Comparison of ENCODE assay signal across 8 cellular contexts in the genomic region with DNA sequence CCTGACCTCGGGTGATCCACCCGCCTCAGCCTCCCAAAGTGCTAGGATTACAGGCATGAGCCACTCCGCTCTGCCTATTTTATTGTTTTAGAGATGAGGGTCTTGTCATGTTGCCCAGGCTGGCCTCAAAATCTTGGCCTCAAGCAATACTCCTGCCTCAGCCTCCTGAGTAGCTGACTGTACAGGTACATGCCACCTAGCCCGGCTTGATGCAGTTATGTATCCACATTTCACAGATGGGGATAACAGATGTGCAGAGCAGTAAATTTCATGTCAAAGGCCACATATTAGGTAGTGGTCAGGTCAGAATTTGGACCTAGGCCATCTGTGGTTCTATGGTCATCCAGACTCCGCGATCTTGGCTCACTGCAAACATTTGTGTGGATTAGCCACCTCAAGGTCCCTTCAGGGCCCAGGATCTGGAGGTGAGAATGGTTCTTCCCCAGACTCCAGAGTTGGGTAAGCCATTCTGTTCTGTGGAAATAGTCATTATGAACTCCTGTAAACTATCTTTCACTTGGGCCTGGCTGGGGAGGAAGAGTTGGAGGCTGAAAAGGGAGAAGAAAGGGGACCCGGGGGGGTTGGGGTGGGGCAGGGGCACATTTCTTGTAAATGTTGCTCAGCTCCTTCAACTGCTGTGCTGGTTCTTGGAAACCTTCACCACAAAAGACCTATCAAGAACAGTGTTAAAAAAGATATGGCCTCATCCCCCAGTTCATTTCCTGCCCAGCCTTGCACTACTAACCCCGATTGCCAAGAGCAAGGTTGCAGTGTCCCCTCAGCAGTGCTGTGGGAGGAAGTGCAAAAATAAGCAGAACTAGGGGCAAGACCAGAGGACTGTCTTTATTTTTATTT. TPM values are rescaled to one million over a fixed set of nuclear protein-coding genes. Genes with fewer than 3 reads are reported as not detected.
A peak's percentile ranks its signal among the peaks of the same experiment; 100 is the strongest.
DNase-seq lines count a peak whose midpoint lies in the region; ATAC-seq lines count a peak whose summit lies in the region.

No MANE protein-coding gene starts in this region.

- CTCF ChIA-PET in CD4-positive, alpha-beta memory T cell (lab: Charles Lee; ENCODE audit: partially characterized antibody) = interaction anchor here (1.5 to 21.8 kb wide), 5 partner anchors 11 to 159 kb away, joined by 3 to 627 read pairs (median 45); no protein-coding TSS in a partner anchor

- no peaks in the 10 kb centered on the region for H3K27me3 Mint-ChIP-seq in CD4-positive, alpha-beta memory T cell
- H3K27me3 Mint-ChIP-seq in naive thymus-derived CD8-positive, alpha-beta T cell = no peaks in the 10 kb centered on the region

- peaks cover 86% of the 10 kb centered on the region for H3K4me1 ChIP-seq in CD4-positive, alpha-beta memory T cell (ENCODE audit: insufficient read depth, low read length)

- DNase-seq in CD4-positive, alpha-beta memory T cell = peak; percentile 70 to 79 (median 74)
- DNase-seq in RPMI8226 = peak; percentile 51
- peak in 1 of 2 donors; percentile 57 for DNase-seq in activated naive CD4-positive, alpha-beta T cell treated with anti-CD3 and anti-CD28 coated beads, Interleukin-2, amount 50 U/mL, for 72 hours (ENCODE audit: low spot score in 2 of 2)
- DNase-seq in naive thymus-derived CD8-positive, alpha-beta T cell = peak in 9 of 10 donors; percentile 54 to 81 (median 62)
- no peak for DNase-seq in cerebellar cortex (ENCODE audit: low spot score)
- DNase-seq in DMS53 treated with DMSO at 0.1 percent for 48 hours (lab: John Stamatoyannopoulos, UW; ENCODE audit: unreplicated experiment) = no peak
- no peak for DNase-seq in T1000 (lab: John Stamatoyannopoulos, UW)

- POLR2A ChIA-PET in CD4-positive, alpha-beta memory T cell (lab: Charles Lee; ENCODE audit: partially characterized antibody) = interaction anchor here (0.6 to 6.9 kb wide), 9 partner anchors 11 to 165 kb away, joined by 3 to 93 read pairs (median 4); a partner anchor contains a TSS
- POLR2A ChIA-PET in naive thymus-derived CD8-positive, alpha-beta T cell (lab: Charles Lee) = interaction anchor here (0.6 to 3.6 kb wide), 3 partner anchors 8 to 28 kb away, joined by 4 to 27 read pairs (median 6); no protein-coding TSS in a partner anchor

- H3K27me3 ChIP-seq in CD4-positive, alpha-beta memory T cell (ENCODE audit: insufficient read depth, low read length) = no peaks in the 10 kb centered on the region

- peak overlapping the region; percentile 52 for H3K27ac ChIP-seq in CD4-positive, alpha-beta memory T cell (ENCODE audit: low read depth, low read length)

- H3K36me3 Mint-ChIP-seq in CD4-positive, alpha-beta memory T cell = no peaks in the 10 kb centered on the region
- peaks cover 4 to 20% of the 10 kb centered on the region in 2 donors for H3K36me3 Mint-ChIP-seq in activated naive CD4-positive, alpha-beta T cell treated with anti-CD3 and anti-CD28 coated beads, Interleukin-2, amount 50 U/mL, for 72 hours
- peaks cover 0 to 2% (median 0%) of the 10 kb centered on the region in 3 donors for H3K36me3 Mint-ChIP-seq in naive thymus-derived CD8-positive, alpha-beta T cell

- peaks cover 0 to 3% (median 0%) of the 10 kb centered on the region in 8 donors for H3K9me3 Mint-ChIP-seq in CD4-positive, alpha-beta memory T cell
- peaks cover 3 to 10% of the 10 kb centered on the region in 2 donors for H3K9me3 Mint-ChIP-seq in activated naive CD4-positive, alpha-beta T cell treated with anti-CD3 and anti-CD28 coated beads, Interleukin-2, amount 50 U/mL, for 72 hours
- peaks cover 0 to 4% (median 0%) of the 10 kb centered on the region in 9 donors for H3K9me3 Mint-ChIP-seq in naive thymus-derived CD8-positive, alpha-beta T cell

- peaks cover 33 to 70% (median 47%) of the 10 kb centered on the region in 4 donors for H3K4me1 Mint-ChIP-seq in CD4-positive, alpha-beta memory T cell
- peaks cover 18 to 72% (median 56%) of the 10 kb centered on the region in 4 donors for H3K4me1 Mint-ChIP-seq in naive thymus-derived CD8-positive, alpha-beta T cell

- intact Hi-C loops in CD4-positive, alpha-beta memory T cell (cut with micrococcal nuclease) = loop anchor here (1.0 kb wide), 2 partner anchors 11 to 24 kb away; no protein-coding TSS in a partner anchor

- peak overlapping the region in 7 of 8 donors; percentile 55 to 77 (median 71) for H3K4me3 Mint-ChIP-seq in CD4-positive, alpha-beta memory T cell
- peak overlapping the region; percentile 48 to 85 (median 68) for H3K4me3 Mint-ChIP-seq in naive thymus-derived CD8-positive, alpha-beta T cell

- H3K9me3 ChIP-seq in CD4-positive, alpha-beta memory T cell (ENCODE audit: control insufficient read depth in 1 of 2, low read length in 2 of 2) = no peaks in the 10 kb centered on the region

- no peaks in the 10 kb centered on the region for H3K36me3 ChIP-seq in CD4-positive, alpha-beta memory T cell (ENCODE audit: insufficient read depth, low read length)

- peak overlapping the region; percentile 14 to 21 for H3K4me3 ChIP-seq in CD4-positive, alpha-beta memory T cell (ENCODE audit: low read length in 2 of 2)

- ATAC-seq in activated naive CD4-positive, alpha-beta T cell treated with anti-CD3 and anti-CD28 coated beads, Interleukin-2, amount 50 U/mL, for 72 hours = peak; percentile 94 to 96
- ATAC-seq in naive thymus-derived CD8-positive, alpha-beta T cell = peak; percentile 94 to 99
- no peak for ATAC-seq in GM19328 (IDR thresholded peaks at IDR 0.05; ENCODE audit: unreplicated experiment)

- H3K27ac Mint-ChIP-seq in CD4-positive, alpha-beta memory T cell = peak overlapping the region; percentile 79 to 94 (median 89)
- peak overlapping the region; percentile 89 to 95 for H3K27ac Mint-ChIP-seq in activated naive CD4-positive, alpha-beta T cell treated with anti-CD3 and anti-CD28 coated beads, Interleukin-2, amount 50 U/mL, for 72 hours
- peak overlapping the region; percentile 84 to 99 (median 92) for H3K27ac Mint-ChIP-seq in naive thymus-derived CD8-positive, alpha-beta T cell

RNA-seq across cellular contexts. Expression of a gene that starts 13.0 kb away (rescaled TPM):
- total RNA-seq in CD4-positive, alpha-beta memory T cell = 100 to 1,000 TPM; 124 to 125 TPM
- 100 to 1,000 TPM; 268 to 334 TPM for polyA plus RNA-seq in CD4-positive, alpha-beta memory T cell
- 100 to 1,000 TPM; 280 to 408 TPM for total RNA-seq in activated naive CD4-positive, alpha-beta T cell treated with anti-CD3 and anti-CD28 coated beads, Interleukin-2, amount 50 U/mL, for 72 hours
- 10 to 100 TPM; 79.3 to 80.5 TPM for total RNA-seq in naive thymus-derived CD8-positive, alpha-beta T cell
- 100 to 1,000 TPM; 106 to 196 (median 182) TPM for polyA plus RNA-seq in naive thymus-derived CD8-positive, alpha-beta T cell

Comparison
In these comparisons a context has a peak if more than half of its experiments do, and no peak if none do; other contexts are left out.
1. DNase-seq: peak in CD4-positive, alpha-beta memory T cell (5 of 5), RPMI8226 (single experiment) and naive thymus-derived CD8-positive, alpha-beta T cell (9 of 10); none in cerebellar cortex (single experiment), DMS53 treated with DMSO at 0.1 percent for 48 hours (single experiment) and T1000 (single experiment).
2. Peak in every context shown above with its lines, with median percentiles within 50 percentile points of each other: H3K27ac Mint-ChIP-seq.